ENCODE assay signal across 2 cellular contexts in the genomic region with DNA sequence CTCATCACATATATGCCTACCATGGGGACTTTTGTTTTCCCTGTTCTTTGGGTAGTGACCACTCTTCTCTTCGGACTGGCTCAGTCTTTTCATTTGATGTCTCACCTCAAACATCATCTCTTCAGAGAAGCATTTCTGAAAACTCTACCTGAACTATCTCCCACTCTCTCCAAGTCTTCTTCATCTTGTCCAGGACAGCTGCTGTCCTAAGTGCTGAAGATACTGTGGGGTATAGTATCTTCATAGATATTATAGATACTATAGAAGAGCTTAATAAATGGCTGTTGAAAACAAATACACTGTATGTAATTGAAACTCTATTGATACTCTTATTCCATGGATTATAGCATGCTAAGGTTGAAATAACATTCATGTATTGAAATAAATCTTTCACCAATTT.
TF ChIP-seq lines count a peak whose summit lies in the region.

No MANE protein-coding gene starts in this region.

TF ChIP-seq in SK-N-SH, 30 proteins besides CTCF, POLR2A, EP300 and RAD21 (continued from another document):
- peak; percentile 58; the same call in 1 of the 2 replicates for TF ChIP-seq REST (IDR thresholded peaks at IDR 0.05; ENCODE audit: low read depth, low read length)

TF ChIP-seq in SK-N-SH treated with all-trans-retinoic acid at 6 μM for 48 hours, 23 proteins besides CTCF, POLR2A, EP300 and RAD21 (continued from another document):
- TF ChIP-seq, protein P1, sequence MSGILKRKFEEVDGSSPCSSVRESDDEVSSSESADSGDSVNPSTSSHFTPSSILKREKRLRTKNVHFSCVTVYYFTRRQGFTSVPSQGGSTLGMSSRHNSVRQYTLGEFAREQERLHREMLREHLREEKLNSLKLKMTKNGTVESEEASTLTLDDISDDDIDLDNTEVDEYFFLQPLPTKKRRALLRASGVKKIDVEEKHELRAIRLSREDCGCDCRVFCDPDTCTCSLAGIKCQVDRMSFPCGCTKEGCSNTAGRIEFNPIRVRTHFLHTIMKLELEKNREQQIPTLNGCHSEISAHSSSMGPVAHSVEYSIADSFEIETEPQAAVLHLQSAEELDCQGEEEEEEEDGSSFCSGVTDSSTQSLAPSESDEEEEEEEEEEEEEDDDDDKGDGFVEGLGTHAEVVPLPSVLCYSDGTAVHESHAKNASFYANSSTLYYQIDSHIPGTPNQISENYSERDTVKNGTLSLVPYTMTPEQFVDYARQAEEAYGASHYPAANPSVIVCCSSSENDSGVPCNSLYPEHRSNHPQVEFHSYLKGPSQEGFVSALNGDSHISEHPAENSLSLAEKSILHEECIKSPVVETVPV (CRISPR knock-in tag; IDR thresholded peaks at IDR 0.05): no peak
- TF ChIP-seq ZNF565 (CRISPR knock-in tag; conservative IDR thresholded peaks at IDR 0.05; ENCODE audit: low read depth) (no peak), CSDC2 (CRISPR knock-in tag; IDR thresholded peaks at IDR 0.05) (no peak), ISL1 (CRISPR knock-in tag; IDR thresholded peaks at IDR 0.05) (no peak), GLIS3 (CRISPR knock-in tag; IDR thresholded peaks at IDR 0.05) (no peak), ZC3H10 (CRISPR knock-in tag; IDR thresholded peaks at IDR 0.05) (no peak), ESRRG (CRISPR knock-in tag; IDR thresholded peaks at IDR 0.05) (no peak), POU6F1 (CRISPR knock-in tag; IDR thresholded peaks at IDR 0.05; ENCODE audit: borderline replicate concordance, low read depth) (no peak), ZNF70 (CRISPR knock-in tag; IDR thresholded peaks at IDR 0.05) (no peak), RARB (CRISPR knock-in tag; IDR thresholded peaks at IDR 0.05) (no peak), ARNTL (CRISPR knock-in tag; IDR thresholded peaks at IDR 0.05; ENCODE audit: borderline replicate concordance, low read depth) (no peak), TOX (CRISPR knock-in tag; IDR thresholded peaks at IDR 0.05; ENCODE audit: borderline replicate concordance) (no peak), SNAI2 (CRISPR knock-in tag; IDR thresholded peaks at IDR 0.05) (no peak)
